ENCODE assay signal across 8 cellular contexts in genomic region chr16:73000020-73000906, GRCh38. TPM values are rescaled to one million over a fixed set of nuclear protein-coding genes. Genes with fewer than 3 reads are reported as not detected.
DNase-seq lines count a peak whose midpoint lies in the region; ATAC-seq and TF ChIP-seq lines count a peak whose summit lies in the region.

No MANE protein-coding gene starts in this region.

- no peaks in the 10 kb centered on the region for H3K27me3 ChIP-seq in GM23248 (replicated peaks; ENCODE audit: insufficient read depth)
- H3K27me3 ChIP-seq in ascending aorta = no peaks in the 10 kb centered on the region
- H3K27me3 ChIP-seq in right cardiac atrium (ENCODE audit: control insufficient read depth, insufficient read depth) = no peaks in the 10 kb centered on the region
- H3K27me3 ChIP-seq in sigmoid colon = no peaks in the 10 kb centered on the region

- ATAC-seq in right cardiac atrium (peak; percentile 81 to 83), GM19463 (IDR thresholded peaks at IDR 0.05; ENCODE audit: unreplicated experiment) (no peak)
- no peak for ATAC-seq in activated naive CD4-positive, alpha-beta T cell treated with anti-CD3 and anti-CD28 coated beads, Interleukin-2, amount 50 U/mL, for 72 hours

- DNase-seq in GM23248 = peak; percentile 34
- peak in 1 of 2 donors; percentile 73 for DNase-seq in ascending aorta (ENCODE audit: low spot score in 2 of 2)
- DNase-seq in right cardiac atrium = peak; percentile 76 to 85 (median 82)
- peak; percentile 74 for DNase-seq in sigmoid colon
- no peak for DNase-seq in activated naive CD4-positive, alpha-beta T cell treated with anti-CD3 and anti-CD28 coated beads, Interleukin-2, amount 50 U/mL, for 72 hours (ENCODE audit: low spot score in 2 of 2)
- no peak for DNase-seq in EL
- DNase-seq in 8988T = no peak

- no peaks in the 10 kb centered on the region for H3K9me2 ChIP-seq in GM23248 (ENCODE audit: insufficient read depth)

- peaks cover 0 to 11% of the 10 kb centered on the region in 2 donors for H3K36me3 Mint-ChIP-seq in activated naive CD4-positive, alpha-beta T cell treated with anti-CD3 and anti-CD28 coated beads, Interleukin-2, amount 50 U/mL, for 72 hours

- H3K9me3 ChIP-seq in GM23248 (ENCODE audit: low read depth) (no peaks in the 10 kb centered on the region), ascending aorta (no peaks in the 10 kb centered on the region), right cardiac atrium (ENCODE audit: control insufficient read depth, low read length) (no peaks in the 10 kb centered on the region), sigmoid colon (peaks cover 0 to 3% (median 0%) of the 10 kb centered on the region in 4 donors)

- H2AFZ ChIP-seq in GM23248 = no peak overlapping the region

- H3K4me1 ChIP-seq in GM23248 (ENCODE audit: insufficient read depth) (peaks cover 23% of the 10 kb centered on the region), ascending aorta (peaks cover 0 to 12% of the 10 kb centered on the region in 2 donors), right cardiac atrium (ENCODE audit: control insufficient read depth, insufficient read depth, low read length) (peaks cover 16% of the 10 kb centered on the region), sigmoid colon (peaks cover 0 to 48% (median 35%) of the 10 kb centered on the region in 4 donors)

- no peak for TF ChIP-seq CTCF in ascending aorta (IDR thresholded peaks at IDR 0.05)
- no peak for TF ChIP-seq CTCF in sigmoid colon (IDR thresholded peaks at IDR 0.05)

- no peaks in the 10 kb centered on the region; the same call in 1 of the 2 replicates for H4K20me1 ChIP-seq in GM23248 (ENCODE audit: insufficient read depth)

- WGBS in GM23248 (ENCODE audit: low coverage in 1 of 2, low lambda C conversion rate in 2 of 2, missing lambda C conversion rate in 2 of 2), 2 experiments = 39% methylated on average over 22 of the region's 22 CpGs
- 30% methylated on average over 22 of the region's 22 CpGs for WGBS in right cardiac atrium
- 16 to 55% methylated on average over 22 of the region's 22 CpGs for WGBS in sigmoid colon, 2 donors

- H3K9me3 Mint-ChIP-seq in activated naive CD4-positive, alpha-beta T cell treated with anti-CD3 and anti-CD28 coated beads, Interleukin-2, amount 50 U/mL, for 72 hours = peaks cover 0 to 4% of the 10 kb centered on the region in 2 donors

- no peaks in the 10 kb centered on the region for H3K36me3 ChIP-seq in GM23248 (ENCODE audit: low read depth)
- no peaks in the 10 kb centered on the region for H3K36me3 ChIP-seq in ascending aorta
- no peaks in the 10 kb centered on the region for H3K36me3 ChIP-seq in sigmoid colon

- H3K27ac Mint-ChIP-seq in activated naive CD4-positive, alpha-beta T cell treated with anti-CD3 and anti-CD28 coated beads, Interleukin-2, amount 50 U/mL, for 72 hours = no peak overlapping the region

- TF ChIP-seq EP300 in sigmoid colon (IDR thresholded peaks at IDR 0.05) = no peak

- H3K4me3 ChIP-seq in GM23248 = peak overlapping the region; percentile 16; the same call in 1 of the 2 replicates
- peak overlapping the region in 1 of 2 donors; percentile 19 for H3K4me3 ChIP-seq in ascending aorta
- H3K4me3 ChIP-seq in right cardiac atrium (ENCODE audit: low read length) = no peak overlapping the region
- no peak overlapping the region for H3K4me3 ChIP-seq in sigmoid colon

- in situ Hi-C loops in GM23248 (cut with MboI) = no loop called here

- H3K4me2 ChIP-seq in GM23248 (ENCODE audit: unreplicated experiment) = peak overlapping the region; percentile 26

- H3K27ac ChIP-seq in GM23248 (no peak overlapping the region), ascending aorta (peak overlapping the region; percentile 63 to 64), right cardiac atrium (ENCODE audit: low read length) (peak overlapping the region; percentile 68), sigmoid colon (peak overlapping the region; percentile 23 to 61 (median 54))

- no peak for TF ChIP-seq POLR2A in sigmoid colon (IDR thresholded peaks at IDR 0.05)

- intact Hi-C loops in ascending aorta (cut with DNase I) = no loop called here
- intact Hi-C loops in right cardiac atrium (cut with DNase I) = no loop called here
- intact Hi-C loops in sigmoid colon (cut with DNase I) = no loop called here

- H3K9ac ChIP-seq in GM23248 = no peak overlapping the region

- peaks cover 99% of the 10 kb centered on the region for H3K79me2 ChIP-seq in GM23248 (ENCODE audit: insufficient read depth)

- H3F3A ChIP-seq in GM23248 (ENCODE audit: insufficient read depth) = peaks cover 10% of the 10 kb centered on the region

RNA-seq across cellular contexts. Expression of gene ZFHX3, which starts 47.7 kb away (rescaled TPM):
- 2.7 and 3.9 TPM in 2 replicates for total RNA-seq in GM23248 (2014; rRNA removed; shearing (Covaris generic))
- polyA plus RNA-seq in GM23248 (2016; fragmentation: Nextera tagmentation; extraction: Ambion mirVana) (2.8 and 2.9 TPM in 2 replicates), right cardiac atrium (4.3 TPM), sigmoid colon (1 to 10 TPM in 2 of 3 donors, under 1 TPM in 1; 0.69 to 4.3 (median 1.2) TPM)
- total RNA-seq in ascending aorta (34.8 TPM), right cardiac atrium (10 to 100 TPM in 2 of 4 donors, 1 to 10 TPM in 2; 9.1 to 18.2 (median 11.0) TPM), sigmoid colon (10 to 100 TPM; 17.8 to 38.8 (median 19.1) TPM)
- total RNA-seq in activated naive CD4-positive, alpha-beta T cell treated with anti-CD3 and anti-CD28 coated beads, Interleukin-2, amount 50 U/mL, for 72 hours = 1 to 10 TPM in 1 of 2 donors, under 1 TPM in 1; 0.07 to 1.7 TPM

Comparison
In these comparisons a context has a peak if more than half of its experiments do, and no peak if none do; other contexts are left out.
1. DNase-seq: peak in GM23248 (single experiment), right cardiac atrium (3 of 3) and sigmoid colon (single experiment); none in activated naive CD4-positive, alpha-beta T cell treated with anti-CD3 and anti-CD28 coated beads, Interleukin-2, amount 50 U/mL, for 72 hours (0 of 2), EL (single experiment) and 8988T (single experiment).
2. ATAC-seq: peak in right cardiac atrium (2 of 2); none in activated naive CD4-positive, alpha-beta T cell treated with anti-CD3 and anti-CD28 coated beads, Interleukin-2, amount 50 U/mL, for 72 hours (0 of 2) and GM19463 (single experiment).